18 cellular contexts compared by ENCODE assay signal in genomic region chr15:57190208-57190607, GRCh38.
A peak's percentile ranks its signal among the peaks of the same experiment; 100 is the strongest.
DNase-seq lines count a peak whose midpoint lies in the region; ATAC-seq and TF ChIP-seq lines count a peak whose summit lies in the region.
"Had no signal": no experiment of that assay in that cellular context is flagged by ENCODE, and none has a peak within 500 bp of the region (broad histone marks: within the 10 kb centered on the region; RNA-seq: fewer than 3 reads in every experiment).

No MANE protein-coding gene starts in this region.

- H3K36me3 Mint-ChIP-seq in memory B cell, result peaks cover 28% of the 10 kb centered on the region

- no peak overlapping the region for H3K4me3 Mint-ChIP-seq in memory B cell
- H3K4me3 Mint-ChIP-seq: CD8-positive, alpha-beta memory T cell had no signal

- H3K4me1 Mint-ChIP-seq in memory B cell, result peaks cover 5% of the 10 kb centered on the region

- H3K4me1 ChIP-seq in mucosa of descending colon (ENCODE audit: low read depth), result no peaks in the 10 kb centered on the region
- H3K4me1 ChIP-seq: BE2C had no signal

- H3K4me3 ChIP-seq in AG04450 (ENCODE audit: low read depth, low read length) (no peak overlapping the region), mucosa of descending colon (no peak overlapping the region)

- ATAC-seq in GM18907 (IDR thresholded peaks at IDR 0.05; ENCODE audit: unreplicated experiment), result peak; percentile 52
- ATAC-seq in HG03354 (IDR thresholded peaks at IDR 0.05; ENCODE audit: poor library complexity, severe bottlenecking, unreplicated experiment), result peak; percentile 52
- no peak for ATAC-seq in memory B cell (ENCODE audit: low read depth)
- ATAC-seq in mucosa of descending colon, result no peak
- ATAC-seq in HG03342 (IDR thresholded peaks at IDR 0.05; ENCODE audit: unreplicated experiment), result no peak
- ATAC-seq in HG03432 (IDR thresholded peaks at IDR 0.05; ENCODE audit: unreplicated experiment), result no peak

- H3K9me3 ChIP-seq in AG04450 (ENCODE audit: control insufficient read depth, insufficient read depth, low read length) (peaks cover 3% of the 10 kb centered on the region; the same call in 1 of the 2 replicates), mucosa of descending colon (no peaks in the 10 kb centered on the region)

- no peaks in the 10 kb centered on the region for H3K36me3 ChIP-seq in mucosa of descending colon (ENCODE audit: low read depth)

- CTCF ChIA-PET in AG04450 (lab: Charles Lee), result interaction anchor here (0.7 to 1.4 kb wide), 5 partner anchors 23 to 699 kb away, joined by 3 to 5 read pairs (median 3); no protein-coding TSS in a partner anchor

- POLR2A ChIA-PET in AG04450 (lab: Yijun Ruan, JAX), result no interaction called here

- no peaks in the 10 kb centered on the region for H3K27me3 Mint-ChIP-seq in memory B cell
- H3K27me3 Mint-ChIP-seq: CD8-positive, alpha-beta memory T cell had no signal

- DNase-seq in AG04450 (ENCODE audit: low read depth, low spot score), result no peak
- no peak for DNase-seq in memory B cell (ENCODE audit: low spot score in 2 of 2)
- DNase-seq in mucosa of descending colon, result no peak
- DNase-seq in NCI-H146 treated with DMSO at 0.1 percent for 48 hours (lab: John Stamatoyannopoulos, UW; ENCODE audit: unreplicated experiment), result no peak
- DNase-seq: BE2C; CD8-positive, alpha-beta memory T cell; DND-41; H7; NCI-H1436; NCI-H2029 treated with DMSO at 0.1 percent for 48 hours; NCI-H510A; NCI-H774; SW 1271 had no signal

- H3K27me3 ChIP-seq in AG04450 (ENCODE audit: control insufficient read depth, insufficient read depth, low read length), result no peaks in the 10 kb centered on the region
- H3K27me3 ChIP-seq: BE2C had no signal

- H3K9me3 Mint-ChIP-seq in memory B cell, result no peaks in the 10 kb centered on the region

- peak overlapping the region; percentile 39 for H3K27ac Mint-ChIP-seq in memory B cell

- 0 out of 2 replicates have a peak, but pooled peaks have one; percentile 8 for TF ChIP-seq CTCF in AG04450 (IDR thresholded peaks at IDR 0.05; ENCODE audit: low read depth, low read length)
- TF ChIP-seq CTCF in mucosa of descending colon (IDR thresholded peaks at IDR 0.05), result no peak

- intact Hi-C loops in mucosa of descending colon (cut with DNase I, micrococcal nuclease), result no loop called here

- H3K27ac ChIP-seq in AG04450 (ENCODE audit: low read depth, low read length), result no peak overlapping the region
- H3K27ac ChIP-seq: 22Rv1 had no signal

Comparison
In these comparisons a context has a peak if more than half of its experiments do, and no peak if none do; other contexts are left out.
1. ATAC-seq: peak in GM18907 (single experiment) and HG03354 (single experiment); none in memory B cell (single experiment), mucosa of descending colon (single experiment), HG03342 (single experiment) and HG03432 (single experiment).